In genomic region chr3:115783938-115784738, GRCh38 we compare ENCODE assay signal across 1 cellular context.
A peak's percentile ranks its signal among the peaks of the same experiment; 100 is the strongest.
TF ChIP-seq lines count a peak whose summit lies in the region.

No MANE protein-coding gene starts in this region.

TF ChIP-seq in HepG2, 621 proteins besides CTCF, POLR2A, EP300 and RAD21 (continued from another document):
- TF ChIP-seq IRF1 (CRISPR knock-in tag; IDR thresholded peaks at IDR 0.05; ENCODE audit: low read depth) (no peak), ZXDC (CRISPR knock-in tag; IDR thresholded peaks at IDR 0.05) (no peak), ZNF225 (CRISPR knock-in tag; IDR thresholded peaks at IDR 0.05) (no peak; the same call in 1 of the 2 replicates), RORA (CRISPR knock-in tag; IDR thresholded peaks at IDR 0.05) (no peak), ZNF570 (CRISPR knock-in tag; IDR thresholded peaks at IDR 0.05; ENCODE audit: borderline replicate concordance) (no peak), ZMYM4 (CRISPR knock-in tag; IDR thresholded peaks at IDR 0.05) (peak; percentile 59), ZNF383 (CRISPR knock-in tag; IDR thresholded peaks at IDR 0.05; ENCODE audit: borderline replicate concordance) (no peak), ZNF292 (CRISPR knock-in tag; IDR thresholded peaks at IDR 0.05; ENCODE audit: borderline replicate concordance, low read depth) (peak; percentile 69; the same call in 1 of the 2 replicates), TIGD3 (CRISPR knock-in tag; IDR thresholded peaks at IDR 0.05; ENCODE audit: borderline replicate concordance) (no peak), IRX3 (CRISPR knock-in tag; IDR thresholded peaks at IDR 0.05; ENCODE audit: borderline replicate concordance, low read depth) (peak; percentile 91; the same call in 1 of the 2 replicates), POLR2G (IDR thresholded peaks at IDR 0.05; ENCODE audit: low read depth, low read length) (peak; percentile 77; the same call in 1 of the 2 replicates), TOPORS (CRISPR knock-in tag; IDR thresholded peaks at IDR 0.05) (peak; percentile 68; the same call in 1 of the 2 replicates), SOX13 (IDR thresholded peaks at IDR 0.05) (no peak), SOX13 (CRISPR knock-in tag; conservative IDR thresholded peaks at IDR 0.05 in 1 of 2, IDR thresholded peaks at IDR 0.05 in 1 of 2) (no peak; a peak in 1 of 4 replicates), ZNF607 (CRISPR knock-in tag; IDR thresholded peaks at IDR 0.05; ENCODE audit: borderline replicate concordance) (0 out of 2 replicates have a peak, but pooled peaks have one; percentile 43), GATA4 (IDR thresholded peaks at IDR 0.05; ENCODE audit: borderline replicate concordance, low read depth) (no peak), ARNTL (CRISPR knock-in tag; IDR thresholded peaks at IDR 0.05) (peak; percentile 62), ZNF776 (CRISPR knock-in tag; IDR thresholded peaks at IDR 0.05) (no peak; the same call in 1 of the 2 replicates), MYPOP (CRISPR knock-in tag; IDR thresholded peaks at IDR 0.05) (peak; percentile 90), ZNF317 (CRISPR knock-in tag; IDR thresholded peaks at IDR 0.05) (no peak), ZMAT5 (CRISPR knock-in tag; IDR thresholded peaks at IDR 0.05; ENCODE audit: borderline replicate concordance, low read depth) (no peak), RFX1 (IDR thresholded peaks at IDR 0.05) (no peak), RFXAP (CRISPR knock-in tag; IDR thresholded peaks at IDR 0.05; ENCODE audit: borderline replicate concordance) (no peak; the same call in 1 of the 2 replicates), TP53 (CRISPR knock-in tag; conservative IDR thresholded peaks at IDR 0.05) (no peak), MATR3 (CRISPR knock-in tag; IDR thresholded peaks at IDR 0.05) (no peak), HNRNPK (IDR thresholded peaks at IDR 0.05; ENCODE audit: low read depth, low read length, poor library complexity, severe bottlenecking) (no peak)
- TF ChIP-seq, protein P1, sequence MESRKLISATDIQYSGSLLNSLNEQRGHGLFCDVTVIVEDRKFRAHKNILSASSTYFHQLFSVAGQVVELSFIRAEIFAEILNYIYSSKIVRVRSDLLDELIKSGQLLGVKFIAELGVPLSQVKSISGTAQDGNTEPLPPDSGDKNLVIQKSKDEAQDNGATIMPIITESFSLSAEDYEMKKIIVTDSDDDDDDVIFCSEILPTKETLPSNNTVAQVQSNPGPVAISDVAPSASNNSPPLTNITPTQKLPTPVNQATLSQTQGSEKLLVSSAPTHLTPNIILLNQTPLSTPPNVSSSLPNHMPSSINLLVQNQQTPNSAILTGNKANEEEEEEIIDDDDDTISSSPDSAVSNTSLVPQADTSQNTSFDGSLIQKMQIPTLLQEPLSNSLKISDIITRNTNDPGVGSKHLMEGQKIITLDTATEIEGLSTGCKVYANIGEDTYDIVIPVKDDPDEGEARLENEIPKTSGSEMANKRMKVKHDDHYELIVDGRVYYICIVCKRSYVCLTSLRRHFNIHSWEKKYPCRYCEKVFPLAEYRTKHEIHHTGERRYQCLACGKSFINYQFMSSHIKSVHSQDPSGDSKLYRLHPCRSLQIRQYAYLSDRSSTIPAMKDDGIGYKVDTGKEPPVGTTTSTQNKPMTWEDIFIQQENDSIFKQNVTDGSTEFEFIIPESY (CRISPR knock-in tag; IDR thresholded peaks at IDR 0.05): no peak; the same call in 1 of the 2 replicates
- TF ChIP-seq, protein P2, sequence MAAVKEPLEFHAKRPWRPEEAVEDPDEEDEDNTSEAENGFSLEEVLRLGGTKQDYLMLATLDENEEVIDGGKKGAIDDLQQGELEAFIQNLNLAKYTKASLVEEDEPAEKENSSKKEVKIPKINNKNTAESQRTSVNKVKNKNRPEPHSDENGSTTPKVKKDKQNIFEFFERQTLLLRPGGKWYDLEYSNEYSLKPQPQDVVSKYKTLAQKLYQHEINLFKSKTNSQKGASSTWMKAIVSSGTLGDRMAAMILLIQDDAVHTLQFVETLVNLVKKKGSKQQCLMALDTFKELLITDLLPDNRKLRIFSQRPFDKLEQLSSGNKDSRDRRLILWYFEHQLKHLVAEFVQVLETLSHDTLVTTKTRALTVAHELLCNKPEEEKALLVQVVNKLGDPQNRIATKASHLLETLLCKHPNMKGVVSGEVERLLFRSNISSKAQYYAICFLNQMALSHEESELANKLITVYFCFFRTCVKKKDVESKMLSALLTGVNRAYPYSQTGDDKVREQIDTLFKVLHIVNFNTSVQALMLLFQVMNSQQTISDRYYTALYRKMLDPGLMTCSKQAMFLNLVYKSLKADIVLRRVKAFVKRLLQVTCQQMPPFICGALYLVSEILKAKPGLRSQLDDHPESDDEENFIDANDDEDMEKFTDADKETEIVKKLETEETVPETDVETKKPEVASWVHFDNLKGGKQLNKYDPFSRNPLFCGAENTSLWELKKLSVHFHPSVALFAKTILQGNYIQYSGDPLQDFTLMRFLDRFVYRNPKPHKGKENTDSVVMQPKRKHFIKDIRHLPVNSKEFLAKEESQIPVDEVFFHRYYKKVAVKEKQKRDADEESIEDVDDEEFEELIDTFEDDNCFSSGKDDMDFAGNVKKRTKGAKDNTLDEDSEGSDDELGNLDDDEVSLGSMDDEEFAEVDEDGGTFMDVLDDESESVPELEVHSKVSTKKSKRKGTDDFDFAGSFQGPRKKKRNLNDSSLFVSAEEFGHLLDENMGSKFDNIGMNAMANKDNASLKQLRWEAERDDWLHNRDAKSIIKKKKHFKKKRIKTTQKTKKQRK (IDR thresholded peaks at IDR 0.05; ENCODE audit: low read length): no peak
